9 cellular contexts compared by ENCODE assay signal in genomic region chr13:98267080-98267912, GRCh38.
A peak's percentile ranks its signal among the peaks of the same experiment; 100 is the strongest.
DNase-seq lines count a peak whose midpoint lies in the region; ATAC-seq and TF ChIP-seq lines count a peak whose summit lies in the region.
"Had no signal": no experiment of that assay in that cellular context is flagged by ENCODE, and none has a peak within 500 bp of the region (broad histone marks: within the 10 kb centered on the region; RNA-seq: fewer than 3 reads in every experiment).

No MANE protein-coding gene starts in this region.

- H3K4me3 ChIP-seq in left ventricle myocardium inferior: peak overlapping the region; percentile 24
- peak overlapping the region in 2 of 4 donors; percentile 8 to 25 for H3K4me3 ChIP-seq in transverse colon

- H3K27me3 Mint-ChIP-seq in activated T-helper 17 cell treated with anti-CD3 and anti-CD28 coated beads, Interleukin-2, amount 50 U/mL, for 72 hours: no peaks in the 10 kb centered on the region
- H3K27me3 Mint-ChIP-seq: IgD-negative memory B cell had no signal

- H3K36me3 ChIP-seq in left ventricle myocardium inferior: no peaks in the 10 kb centered on the region
- no peaks in the 10 kb centered on the region for H3K36me3 ChIP-seq in transverse colon

- no peak overlapping the region for H3K27ac Mint-ChIP-seq in activated T-helper 17 cell treated with anti-CD3 and anti-CD28 coated beads, Interleukin-2, amount 50 U/mL, for 72 hours
- H3K27ac Mint-ChIP-seq: IgD-negative memory B cell had no signal

- ATAC-seq in GM21367 (IDR thresholded peaks at IDR 0.05; ENCODE audit: unreplicated experiment) (peak; percentile 63), HG03159 (IDR thresholded peaks at IDR 0.05; ENCODE audit: unreplicated experiment) (no peak)
- ATAC-seq in activated T-helper 17 cell treated with anti-CD3 and anti-CD28 coated beads, Interleukin-2, amount 50 U/mL, for 72 hours (replicated peaks): no peak

- DNase-seq in HT-29 (ENCODE audit: low spot score) (peak; percentile 90), left ventricle myocardium inferior (no peak), transverse colon (peak; percentile 71)
- DNase-seq in activated CD4-positive, alpha-beta T cell treated with anti-CD3 and anti-CD28 coated beads, Interleukin-2, amount 50 U/mL, for 1 hour: no peak
- DNase-seq: retina had no signal

- H3K36me3 Mint-ChIP-seq in activated T-helper 17 cell treated with anti-CD3 and anti-CD28 coated beads, Interleukin-2, amount 50 U/mL, for 72 hours (ENCODE audit: low read depth): no peaks in the 10 kb centered on the region
- H3K36me3 Mint-ChIP-seq: IgD-negative memory B cell had no signal

- no peak for TF ChIP-seq CTCF in left ventricle myocardium inferior (IDR thresholded peaks at IDR 0.05; ENCODE audit: borderline replicate concordance)
- no peak for TF ChIP-seq CTCF in transverse colon (IDR thresholded peaks at IDR 0.05)

- in situ Hi-C loops in transverse colon (cut with MboI; ENCODE audit: low pct_ligation_motif_present in 1 of 4, low pct_unique_long_range_greater_than_20kb in 1 of 4, low sequenced_read_pairs in 3 of 4): no loop called here

- no peaks in the 10 kb centered on the region for H3K4me1 Mint-ChIP-seq in activated T-helper 17 cell treated with anti-CD3 and anti-CD28 coated beads, Interleukin-2, amount 50 U/mL, for 72 hours
- H3K4me1 Mint-ChIP-seq: IgD-negative memory B cell had no signal

- H3K4me3 Mint-ChIP-seq in activated T-helper 17 cell treated with anti-CD3 and anti-CD28 coated beads, Interleukin-2, amount 50 U/mL, for 72 hours: no peak overlapping the region
- H3K4me3 Mint-ChIP-seq: IgD-negative memory B cell had no signal

- H3K27me3 ChIP-seq in left ventricle myocardium inferior (ENCODE audit: low read depth) (no peaks in the 10 kb centered on the region), transverse colon (no peaks in the 10 kb centered on the region)

- H3K4me1 ChIP-seq in left ventricle myocardium inferior (peaks cover 15% of the 10 kb centered on the region), transverse colon (peaks cover 13 to 28% (median 21%) of the 10 kb centered on the region in 4 donors)

- no peak for TF ChIP-seq POLR2A in transverse colon (IDR thresholded peaks at IDR 0.05)

- no peaks in the 10 kb centered on the region for H3K9me3 Mint-ChIP-seq in activated T-helper 17 cell treated with anti-CD3 and anti-CD28 coated beads, Interleukin-2, amount 50 U/mL, for 72 hours
- H3K9me3 Mint-ChIP-seq: IgD-negative memory B cell had no signal

- no peak for TF ChIP-seq EP300 in transverse colon (IDR thresholded peaks at IDR 0.05; ENCODE audit: low read depth)

- WGBS in transverse colon (ENCODE audit: low coverage in 1 of 2), 2 donors: 13 to 37% methylated on average over 4 to 18 of the region's 18 CpGs

- H3K9me3 ChIP-seq in left ventricle myocardium inferior (replicated peaks): no peaks in the 10 kb centered on the region
- no peaks in the 10 kb centered on the region for H3K9me3 ChIP-seq in transverse colon

- H3K27ac ChIP-seq in left ventricle myocardium inferior (replicated peaks) (peak overlapping the region; percentile 12), transverse colon (peak overlapping the region; percentile 68 to 83 (median 78))

- intact Hi-C loops in left ventricle myocardium inferior (cut with micrococcal nuclease) (no loop called here), transverse colon (cut with DNase I; ENCODE audit: low total_unique reads) (no loop called here)

Comparison
In these comparisons a context has a peak if more than half of its experiments do, and no peak if none do; other contexts are left out.
1. DNase-seq: peak in HT-29 (single experiment) and transverse colon (single experiment); none in left ventricle myocardium inferior (single experiment) and activated CD4-positive, alpha-beta T cell treated with anti-CD3 and anti-CD28 coated beads, Interleukin-2, amount 50 U/mL, for 1 hour (single experiment).